In genomic region chr2:145752091-145752806, GRCh38 we compare ENCODE assay signal across 9 cellular contexts.
DNase-seq lines count a peak whose midpoint lies in the region; ATAC-seq and TF ChIP-seq lines count a peak whose summit lies in the region.
"Had no signal": no experiment of that assay in that cellular context is flagged by ENCODE, and none has a peak within 500 bp of the region (broad histone marks: within the 10 kb centered on the region; RNA-seq: fewer than 3 reads in every experiment).

No MANE protein-coding gene starts in this region.

- H3K27me3 Mint-ChIP-seq in activated CD4-positive, alpha-beta T cell treated with anti-CD3 and anti-CD28 coated beads for 36 hours: peaks cover 6% of the 10 kb centered on the region
- peaks cover 0 to 5% (median 0%) of the 10 kb centered on the region in 5 donors for H3K27me3 Mint-ChIP-seq in naive thymus-derived CD8-positive, alpha-beta T cell
- H3K27me3 Mint-ChIP-seq: activated naive CD8-positive, alpha-beta T cell had no signal

- H3K9ac ChIP-seq in KMS-11: no peak overlapping the region

- H3K9me3 ChIP-seq in muscle layer of duodenum (ENCODE audit: control insufficient read depth in 1 of 2, low read length in 2 of 2): no peaks in the 10 kb centered on the region

- H3K4me1 Mint-ChIP-seq in activated CD4-positive, alpha-beta T cell treated with anti-CD3 and anti-CD28 coated beads for 36 hours: peaks cover 11% of the 10 kb centered on the region
- peaks cover 0 to 24% (median 0%) of the 10 kb centered on the region in 4 donors for H3K4me1 Mint-ChIP-seq in naive thymus-derived CD8-positive, alpha-beta T cell

- no peaks in the 10 kb centered on the region for H3K79me2 ChIP-seq in KMS-11 (ENCODE audit: insufficient read depth, low read depth)

- no peaks in the 10 kb centered on the region for H3K36me3 Mint-ChIP-seq in activated CD4-positive, alpha-beta T cell treated with anti-CD3 and anti-CD28 coated beads for 36 hours (ENCODE audit: low read depth)
- H3K36me3 Mint-ChIP-seq in naive thymus-derived CD8-positive, alpha-beta T cell: no peaks in the 10 kb centered on the region
- H3K36me3 Mint-ChIP-seq: activated naive CD8-positive, alpha-beta T cell had no signal

- intact Hi-C loops in activated CD4-positive, alpha-beta T cell treated with anti-CD3 and anti-CD28 coated beads for 36 hours (cut with DNase I, micrococcal nuclease): loop anchor here in 1 of 2 experiments (5.0 kb wide), 1 partner anchor 430 kb away; no protein-coding TSS in a partner anchor

- ATAC-seq in activated CD4-positive, alpha-beta T cell treated with anti-CD3 and anti-CD28 coated beads for 36 hours: no peak
- no peak for ATAC-seq in naive thymus-derived CD8-positive, alpha-beta T cell

- no peak overlapping the region for H2AFZ ChIP-seq in KMS-11 (ENCODE audit: low read depth)

- H3K27ac Mint-ChIP-seq in activated CD4-positive, alpha-beta T cell treated with anti-CD3 and anti-CD28 coated beads for 36 hours: no peak overlapping the region
- no peak overlapping the region for H3K27ac Mint-ChIP-seq in naive thymus-derived CD8-positive, alpha-beta T cell
- H3K27ac Mint-ChIP-seq: activated naive CD8-positive, alpha-beta T cell had no signal

- no peaks in the 10 kb centered on the region for H3K4me1 ChIP-seq in KMS-11 (ENCODE audit: low read depth, poor library complexity, severe bottlenecking)
- H3K4me1 ChIP-seq in muscle layer of duodenum (ENCODE audit: control insufficient read depth in 1 of 2, insufficient read depth in 2 of 2, low read length in 2 of 2): peaks cover 0 to 12% of the 10 kb centered on the region in 2 donors

- peak; percentile 47 for DNase-seq in GDM1 (lab: John Stamatoyannopoulos, UW)
- peak; percentile 8 for DNase-seq in GOT3 (lab: John Stamatoyannopoulos, UW)
- peak; percentile 77 for DNase-seq in RPMI7951 (ENCODE audit: low read depth)
- peak; percentile 77 for DNase-seq in epithelial cell of esophagus (ENCODE audit: low read depth)
- no peak for DNase-seq in activated CD4-positive, alpha-beta T cell treated with anti-CD3 and anti-CD28 coated beads for 36 hours
- no peak for DNase-seq in naive thymus-derived CD8-positive, alpha-beta T cell

- H3K4me3 Mint-ChIP-seq in activated CD4-positive, alpha-beta T cell treated with anti-CD3 and anti-CD28 coated beads for 36 hours: no peak overlapping the region
- no peak overlapping the region for H3K4me3 Mint-ChIP-seq in naive thymus-derived CD8-positive, alpha-beta T cell
- H3K4me3 Mint-ChIP-seq: activated naive CD8-positive, alpha-beta T cell had no signal

- CTCF ChIA-PET in activated CD4-positive, alpha-beta T cell treated with anti-CD3 and anti-CD28 coated beads for 36 hours (lab: Charles Lee): interaction anchor here (0.7 to 1.3 kb wide), 6 partner anchors 12 to 400 kb away, joined by 3 to 4 read pairs (median 3); no protein-coding TSS in a partner anchor

- H3K27me3 ChIP-seq in KMS-11 (ENCODE audit: insufficient read depth, low read depth) (no peaks in the 10 kb centered on the region), muscle layer of duodenum (ENCODE audit: low read depth, low read length) (no peaks in the 10 kb centered on the region)

- no peaks in the 10 kb centered on the region for H4K20me1 ChIP-seq in KMS-11 (ENCODE audit: insufficient read depth)

- POLR2A ChIA-PET in activated CD4-positive, alpha-beta T cell treated with anti-CD3 and anti-CD28 coated beads for 36 hours (lab: Charles Lee): no interaction called here
- POLR2A ChIA-PET in naive thymus-derived CD8-positive, alpha-beta T cell (lab: Charles Lee): no interaction called here

- no peaks in the 10 kb centered on the region for H3K9me3 Mint-ChIP-seq in activated CD4-positive, alpha-beta T cell treated with anti-CD3 and anti-CD28 coated beads for 36 hours (ENCODE audit: low read depth)
- no peaks in the 10 kb centered on the region for H3K9me3 Mint-ChIP-seq in naive thymus-derived CD8-positive, alpha-beta T cell

- H3K4me3 ChIP-seq in KMS-11 (IDR thresholded peaks at IDR 0.05; ENCODE audit: insufficient read depth, low read depth, low read length): no peak overlapping the region
- no peak overlapping the region for H3K4me3 ChIP-seq in epithelial cell of esophagus (ENCODE audit: low read length)
- H3K4me3 ChIP-seq in muscle layer of duodenum (ENCODE audit: low read depth in 1 of 2, low read length in 2 of 2): no peak overlapping the region

- H3K36me3 ChIP-seq in KMS-11 (ENCODE audit: insufficient read depth) (no peaks in the 10 kb centered on the region), muscle layer of duodenum (ENCODE audit: control insufficient read depth in 1 of 2, insufficient read depth in 2 of 2, low read length in 2 of 2) (no peaks in the 10 kb centered on the region)

- peak; percentile 37; the same call in 1 of the 2 replicates for TF ChIP-seq CTCF in KMS-11 (conservative IDR thresholded peaks at IDR 0.05; ENCODE audit: low read depth, low read length)
- peak; percentile 80 for TF ChIP-seq CTCF in epithelial cell of esophagus (IDR thresholded peaks at IDR 0.05; ENCODE audit: insufficient read depth, low read depth, low read length, missing control alignments)

- H3K27ac ChIP-seq in KMS-11 (no peak overlapping the region), muscle layer of duodenum (ENCODE audit: low read length) (peak overlapping the region; percentile 56)

- H3K4me2 ChIP-seq in KMS-11: no peak overlapping the region

Comparison
In these comparisons a context has a peak if more than half of its experiments do, and no peak if none do; other contexts are left out.
1. DNase-seq: peak in GDM1 (single experiment), GOT3 (single experiment), RPMI7951 (single experiment) and epithelial cell of esophagus (single experiment); none in activated CD4-positive, alpha-beta T cell treated with anti-CD3 and anti-CD28 coated beads for 36 hours (single experiment) and naive thymus-derived CD8-positive, alpha-beta T cell (0 of 10).